ENCODE assay signal across 3 cellular contexts in genomic region chrX:1349606-1350005, GRCh38. TPM values are rescaled to one million over a fixed set of nuclear protein-coding genes. Genes with fewer than 3 reads are reported as not detected.
"Had no signal": no experiment of that assay in that cellular context is flagged by ENCODE, and none has a peak within 500 bp of the region (broad histone marks: within the 10 kb centered on the region; RNA-seq: fewer than 3 reads in every experiment).

No MANE protein-coding gene starts in this region.

RNA-seq across cellular contexts. Expression of gene IL3RA, which starts 13.0 kb away (rescaled TPM):
- total RNA-seq: GM23248, GM23338, H1 had no signal
